ENCODE assay signal across 1 cellular context in the genomic region with DNA sequence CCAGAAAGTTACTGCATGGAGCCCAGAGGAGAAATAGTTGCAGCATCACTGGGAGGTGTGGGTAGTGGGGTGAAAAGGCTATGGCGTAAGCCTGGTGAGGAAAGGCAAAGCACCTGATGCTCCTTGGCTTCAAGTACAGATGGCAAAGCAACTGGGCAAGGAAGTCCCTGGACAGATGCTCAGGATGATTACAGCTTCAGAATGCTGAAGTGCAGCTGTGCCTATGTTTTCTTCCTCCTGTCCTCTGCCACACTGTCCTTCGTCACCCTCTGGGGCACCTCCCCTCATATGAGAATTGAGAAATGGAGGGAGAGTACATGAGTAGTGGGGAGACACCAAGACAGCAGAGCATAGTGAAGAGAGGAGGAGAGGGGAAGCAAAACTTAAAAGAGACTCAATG.
TF ChIP-seq lines count a peak whose summit lies in the region.

No MANE protein-coding gene starts in this region.

TF ChIP-seq in SK-N-SH, 30 proteins besides CTCF, POLR2A, EP300 and RAD21 (continued from another document):
- TF ChIP-seq, protein P1, sequence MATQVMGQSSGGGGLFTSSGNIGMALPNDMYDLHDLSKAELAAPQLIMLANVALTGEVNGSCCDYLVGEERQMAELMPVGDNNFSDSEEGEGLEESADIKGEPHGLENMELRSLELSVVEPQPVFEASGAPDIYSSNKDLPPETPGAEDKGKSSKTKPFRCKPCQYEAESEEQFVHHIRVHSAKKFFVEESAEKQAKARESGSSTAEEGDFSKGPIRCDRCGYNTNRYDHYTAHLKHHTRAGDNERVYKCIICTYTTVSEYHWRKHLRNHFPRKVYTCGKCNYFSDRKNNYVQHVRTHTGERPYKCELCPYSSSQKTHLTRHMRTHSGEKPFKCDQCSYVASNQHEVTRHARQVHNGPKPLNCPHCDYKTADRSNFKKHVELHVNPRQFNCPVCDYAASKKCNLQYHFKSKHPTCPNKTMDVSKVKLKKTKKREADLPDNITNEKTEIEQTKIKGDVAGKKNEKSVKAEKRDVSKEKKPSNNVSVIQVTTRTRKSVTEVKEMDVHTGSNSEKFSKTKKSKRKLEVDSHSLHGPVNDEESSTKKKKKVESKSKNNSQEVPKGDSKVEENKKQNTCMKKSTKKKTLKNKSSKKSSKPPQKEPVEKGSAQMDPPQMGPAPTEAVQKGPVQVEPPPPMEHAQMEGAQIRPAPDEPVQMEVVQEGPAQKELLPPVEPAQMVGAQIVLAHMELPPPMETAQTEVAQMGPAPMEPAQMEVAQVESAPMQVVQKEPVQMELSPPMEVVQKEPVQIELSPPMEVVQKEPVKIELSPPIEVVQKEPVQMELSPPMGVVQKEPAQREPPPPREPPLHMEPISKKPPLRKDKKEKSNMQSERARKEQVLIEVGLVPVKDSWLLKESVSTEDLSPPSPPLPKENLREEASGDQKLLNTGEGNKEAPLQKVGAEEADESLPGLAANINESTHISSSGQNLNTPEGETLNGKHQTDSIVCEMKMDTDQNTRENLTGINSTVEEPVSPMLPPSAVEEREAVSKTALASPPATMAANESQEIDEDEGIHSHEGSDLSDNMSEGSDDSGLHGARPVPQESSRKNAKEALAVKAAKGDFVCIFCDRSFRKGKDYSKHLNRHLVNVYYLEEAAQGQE (IDR thresholded peaks at IDR 0.05; ENCODE audit: low read depth, low read length): no peak
- TF ChIP-seq, protein P2, sequence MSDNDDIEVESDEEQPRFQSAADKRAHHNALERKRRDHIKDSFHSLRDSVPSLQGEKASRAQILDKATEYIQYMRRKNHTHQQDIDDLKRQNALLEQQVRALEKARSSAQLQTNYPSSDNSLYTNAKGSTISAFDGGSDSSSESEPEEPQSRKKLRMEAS (IDR thresholded peaks at IDR 0.05; ENCODE audit: low read depth): no peak
